ENCODE assay signal across 21 cellular contexts in genomic region chr1:53606197-53607095, GRCh38.
DNase-seq lines count a peak whose midpoint lies in the region; TF ChIP-seq lines count a peak whose summit lies in the region.
"Had no signal": no experiment of that assay in that cellular context is flagged by ENCODE, and none has a peak within 500 bp of the region (broad histone marks: within the 10 kb centered on the region; RNA-seq: fewer than 3 reads in every experiment).

No MANE protein-coding gene starts in this region.

- no peaks in the 10 kb centered on the region for H4K20me1 ChIP-seq in H9 (ENCODE audit: control insufficient read depth, insufficient read depth, insufficient read length)

- H3K36me3 Mint-ChIP-seq in H9 (ENCODE audit: insufficient read depth in 1 of 3, low read depth in 3 of 3) (peaks cover 0 to 13% (median 6%) of the 10 kb centered on the region in 3 experiments; a peak in 5 of 7 replicates), endodermal cell (ENCODE audit: low read depth) (peaks cover 2% of the 10 kb centered on the region)
- H3K36me3 Mint-ChIP-seq: CD14-positive monocyte, IgD-negative memory B cell had no signal

- H2AFZ ChIP-seq in H9 (ENCODE audit: low read length) = no peak overlapping the region
- H2AFZ ChIP-seq in neuronal stem cell (ENCODE audit: low read length) = peak overlapping the region; percentile 42

- H4K91ac ChIP-seq in H9 (ENCODE audit: insufficient read length, low read depth, low read length) (no peak overlapping the region), neuronal stem cell (ENCODE audit: low read depth, low read length, poor library complexity) (no peak overlapping the region)

- H2BK15ac ChIP-seq in H9 (ENCODE audit: low read depth, low read length) (no peak overlapping the region), neuronal stem cell (ENCODE audit: low read length) (peak overlapping the region; percentile 82)

- H4K8ac ChIP-seq in H9 (replicated peaks; ENCODE audit: insufficient read length, low read depth, low read length) (no peak overlapping the region), neuronal stem cell (ENCODE audit: low read depth, low read length) (peak overlapping the region; percentile 68)

- H3K27ac ChIP-seq in H9 (ENCODE audit: insufficient read length, low read depth, low read length) (no peak overlapping the region), endodermal cell (ENCODE audit: low read depth, low read length) (no peak overlapping the region), neuronal stem cell (replicated peaks; ENCODE audit: low read length) (no peak overlapping the region)
- H3K27ac ChIP-seq: pancreas had no signal

- H3K4ac ChIP-seq in H9 (ENCODE audit: low read depth, low read length) (no peak overlapping the region), neuronal stem cell (ENCODE audit: low read length) (no peak overlapping the region)

- H3K4me3 Mint-ChIP-seq in H9 (no peak overlapping the region), endodermal cell (no peak overlapping the region)
- H3K4me3 Mint-ChIP-seq: activated T-cell treated with anti-CD3 and anti-CD28 coated beads, Interleukin-2, amount 50 U/mL, for 72 hours; CD14-positive monocyte; central memory CD8-positive, alpha-beta T cell; IgD-negative memory B cell had no signal

- peak; percentile 90 for DNase-seq in ELF-1 (ENCODE audit: low read depth, low spot score)
- DNase-seq in H9 = no peak
- peak; percentile 72 for DNase-seq in endodermal cell
- DNase-seq in neuronal stem cell (ENCODE audit: low spot score) = no peak
- DNase-seq in kidney glomerular epithelial cell (lab: John Stamatoyannopoulos, UW) = no peak
- DNase-seq in KG1 (lab: John Stamatoyannopoulos, UW) = no peak
- no peak for DNase-seq in MV-4-11 (lab: John Stamatoyannopoulos, UW)
- DNase-seq: activated T-cell treated with anti-CD3 and anti-CD28 coated beads, Interleukin-2, amount 50 U/mL, for 72 hours; effector CD4-positive, alpha-beta T cell; hippocampal formation; mammary epithelial cell; MG63; naive B cell; NCI-H1436; NCI-H2171 treated with DMSO at 0.1 percent for 48 hours; NCI-H82 had no signal

- no peaks in the 10 kb centered on the region for H3K23me2 ChIP-seq in H9 (ENCODE audit: insufficient read length, low read depth, low read length, poor library complexity, severe bottlenecking)

- H3K27me3 ChIP-seq in H9 (ENCODE audit: insufficient read depth, low read length) (no peaks in the 10 kb centered on the region; the same call in 1 of the 2 replicates), endodermal cell (ENCODE audit: control insufficient read depth, insufficient read depth, low read length, poor library complexity, severe bottlenecking) (no peaks in the 10 kb centered on the region), neuronal stem cell (ENCODE audit: control insufficient read depth in 3 of 3, insufficient read depth in 3 of 3, low read depth in 1 of 3, low read length in 3 of 3) (peaks cover 0 to 17% (median 0%) of the 10 kb centered on the region in 3 experiments)
- H3K27me3 ChIP-seq: MG63, pancreas had no signal

- H2BK20ac ChIP-seq in H9 (ENCODE audit: low read depth, low read length, poor library complexity, severe bottlenecking) = no peak overlapping the region

- H3K4me2 ChIP-seq in H9 (ENCODE audit: insufficient read depth, insufficient read length, low read length) (no peak overlapping the region), neuronal stem cell (ENCODE audit: insufficient read depth, low read length, poor library complexity, severe bottlenecking) (peak overlapping the region; percentile 30)

- H3K4me3 ChIP-seq in endodermal cell (ENCODE audit: low read length) (no peak overlapping the region), neuronal stem cell (ENCODE audit: low read length in 2 of 2) (peak overlapping the region in 1 of 2 donors; percentile 24)
- H3K4me3 ChIP-seq: MG63, pancreas had no signal

- H3T11ph ChIP-seq in H9 (ENCODE audit: low read length) = no peak overlapping the region

- H2AK5ac ChIP-seq in H9 (ENCODE audit: insufficient read length, low read length) (no peak overlapping the region), neuronal stem cell (ENCODE audit: low read depth, low read length) (peak overlapping the region; percentile 24)

- no peak overlapping the region for H3K56ac ChIP-seq in H9 (ENCODE audit: insufficient read length, low read depth, low read length)

- no peak for TF ChIP-seq CTCF in H9 (conservative IDR thresholded peaks at IDR 0.05)
- no peak for TF ChIP-seq CTCF in endodermal cell (conservative IDR thresholded peaks at IDR 0.05)

- no peak overlapping the region for H3K27ac Mint-ChIP-seq in H9
- H3K27ac Mint-ChIP-seq in endodermal cell = peak overlapping the region; percentile 52
- H3K27ac Mint-ChIP-seq: activated naive CD4-positive, alpha-beta T cell treated with anti-CD3 and anti-CD28 coated beads, Interleukin-2, amount 50 U/mL, for 72 hours; activated T-cell treated with anti-CD3 and anti-CD28 coated beads, Interleukin-2, amount 50 U/mL, for 72 hours; CD14-positive monocyte; IgD-negative memory B cell; naive B cell had no signal

- H2BK12ac ChIP-seq in H9 (ENCODE audit: insufficient read length, low read depth, low read length) (no peak overlapping the region), neuronal stem cell (ENCODE audit: low read length) (peak overlapping the region; percentile 14)

- H2BK5ac ChIP-seq in H9 (ENCODE audit: insufficient read length, low read length) = no peak overlapping the region
- peak overlapping the region; percentile 25 for H2BK5ac ChIP-seq in neuronal stem cell (ENCODE audit: low read length)

- WGBS in H9 (ENCODE audit: extremely low coverage, insufficient read length, low lambda C conversion rate) = no CpG with 5 or more reads among the region's 27 CpGs
- 67 to 91% methylated on average over 7 to 27 of the region's 27 CpGs for WGBS in endodermal cell (ENCODE audit: insufficient coverage in 1 of 2, insufficient read length in 1 of 2), 2 experiments
- no CpG with 5 or more reads among the region's 27 CpGs for WGBS in neuronal stem cell (ENCODE audit: extremely low coverage in 2 of 2, insufficient read length in 2 of 2, insufficient replicate concordance in 1 of 2), 2 donors

- H3K14ac ChIP-seq in H9 (ENCODE audit: insufficient read depth, low read length) (peak overlapping the region; percentile 6; the same call in 1 of the 2 replicates), neuronal stem cell (ENCODE audit: low read length) (no peak overlapping the region)

- H4K5ac ChIP-seq in H9 (ENCODE audit: insufficient read length, low read depth, low read length) = no peak overlapping the region

- H3K27me3 Mint-ChIP-seq in H9 (ENCODE audit: low read depth) (peaks cover 23% of the 10 kb centered on the region), endodermal cell (ENCODE audit: insufficient read depth) (peaks cover 4% of the 10 kb centered on the region)
- H3K27me3 Mint-ChIP-seq: central memory CD8-positive, alpha-beta T cell; IgD-negative memory B cell; naive B cell had no signal

- H3K18ac ChIP-seq in H9 (ENCODE audit: insufficient read length, low read depth, low read length) (no peak overlapping the region), neuronal stem cell (ENCODE audit: low read length) (peak overlapping the region; percentile 89)

- H3K79me1 ChIP-seq in H9 (ENCODE audit: insufficient read depth, low read depth, low read length, poor library complexity, severe bottlenecking) (no peaks in the 10 kb centered on the region), neuronal stem cell (ENCODE audit: low read depth, low read length) (no peaks in the 10 kb centered on the region)

- H3K23ac ChIP-seq in H9 (ENCODE audit: insufficient read length, low read depth, low read length) (no peak overlapping the region), neuronal stem cell (ENCODE audit: low read depth, low read length, poor library complexity) (no peak overlapping the region)

- H3K4me1 ChIP-seq in H9 (ENCODE audit: insufficient read depth, low read length) (no peaks in the 10 kb centered on the region), endodermal cell (ENCODE audit: control insufficient read depth, insufficient read depth, low read length) (no peaks in the 10 kb centered on the region), neuronal stem cell (ENCODE audit: control insufficient read depth in 2 of 2, insufficient read depth in 1 of 2, low read depth in 1 of 2, low read length in 2 of 2) (peaks cover 0 to 4% of the 10 kb centered on the region in 2 donors)
- H3K4me1 ChIP-seq: pancreas had no signal

- H3K9ac ChIP-seq in H9 (ENCODE audit: extremely low read depth, insufficient read length, low read length) (no peak overlapping the region), endodermal cell (ENCODE audit: extremely low read depth, low read length, poor library complexity, severe bottlenecking) (no peak overlapping the region), neuronal stem cell (ENCODE audit: low read depth, low read length, poor library complexity) (peak overlapping the region; percentile 30)

- H3K9me3 Mint-ChIP-seq in H9 (peaks cover 13 to 14% of the 10 kb centered on the region in 2 experiments), endodermal cell (peaks cover 18% of the 10 kb centered on the region)

- H3K36me3 ChIP-seq in endodermal cell (ENCODE audit: control insufficient read depth, insufficient read depth, low read length) = no peaks in the 10 kb centered on the region
- no peaks in the 10 kb centered on the region for H3K36me3 ChIP-seq in neuronal stem cell (replicated peaks in 1 of 2; ENCODE audit: control insufficient read depth in 2 of 2, insufficient read depth in 2 of 2, low read length in 2 of 2)
- H3K36me3 ChIP-seq: MG63, pancreas had no signal

- no peak overlapping the region for H2BK120ac ChIP-seq in H9 (ENCODE audit: low read depth, low read length, poor library complexity, severe bottlenecking)
- peak overlapping the region; percentile 14 for H2BK120ac ChIP-seq in neuronal stem cell (ENCODE audit: low read depth, low read length)

- H3K4me1 Mint-ChIP-seq in H9 (peaks cover 8 to 13% of the 10 kb centered on the region in 2 experiments), endodermal cell (peaks cover 5% of the 10 kb centered on the region)
- H3K4me1 Mint-ChIP-seq: CD14-positive monocyte, IgD-negative memory B cell, naive B cell had no signal

- H3K9me3 ChIP-seq in H9 (ENCODE audit: control insufficient read depth, low read depth, low read length) (peaks cover 7% of the 10 kb centered on the region), endodermal cell (ENCODE audit: control insufficient read depth, low read length) (peaks cover 16% of the 10 kb centered on the region), neuronal stem cell (replicated peaks in 1 of 2; ENCODE audit: control insufficient read depth in 2 of 2, insufficient read depth in 1 of 2, low read depth in 1 of 2, low read length in 2 of 2) (peaks cover 3 to 6% of the 10 kb centered on the region in 2 donors)
- H3K9me3 ChIP-seq: pancreas had no signal

- H3K79me2 ChIP-seq in H9 (ENCODE audit: insufficient read depth, low read length) = no peaks in the 10 kb centered on the region

Comparison
In these comparisons a context has a peak if more than half of its experiments do, and no peak if none do; other contexts are left out.
1. DNase-seq: peak in ELF-1 (single experiment) and endodermal cell (single experiment); none in H9 (single experiment), neuronal stem cell (single experiment), kidney glomerular epithelial cell (single experiment), KG1 (single experiment) and MV-4-11 (single experiment).